ENCODE assay signal across 5 cellular contexts in genomic region chr6:159732550-159732949, GRCh38. TPM values are rescaled to one million over a fixed set of nuclear protein-coding genes. Genes with fewer than 3 reads are reported as not detected.
A peak's percentile ranks its signal among the peaks of the same experiment; 100 is the strongest.
DNase-seq lines count a peak whose midpoint lies in the region; ATAC-seq, FAIRE-seq and TF ChIP-seq lines count a peak whose summit lies in the region.
"Not testable (repeated sequence)": the region's sequence is repeated elsewhere in the genome, so short reads cannot be mapped to it uniquely, and the experiment has no call there.

No MANE protein-coding gene starts in this region.

- H4K20me1 ChIP-seq in HepG2 (ENCODE audit: insufficient read depth, low read length): peaks cover 92% of the 10 kb centered on the region

- H3K27me3 ChIP-seq in Caco-2 (replicated peaks; ENCODE audit: control insufficient read depth, insufficient read depth, low read length); HepG2 (ENCODE audit: control insufficient read depth in 1 of 2, insufficient read depth in 2 of 2, low read length in 2 of 2); neutrophil: not testable (repeated sequence)

- H2AFZ ChIP-seq in HepG2 (ENCODE audit: low read length): not testable (repeated sequence)

- in situ Hi-C loops in HepG2 (cut with HindIII; ENCODE audit: extremely low pct_ligation_motif_present, low pct_unique_long_range_greater_than_20kb): not testable (repeated sequence)

- H3K27me3 Mint-ChIP-seq in Caco-2 (ENCODE audit: insufficient read depth, unreplicated experiment); activated CD4-positive, alpha-beta T cell treated with anti-CD3 and anti-CD28 coated beads, Interleukin-2, amount 10 ng/mL, durations not matched to agents 24 days and 14 days; activated naive CD8-positive, alpha-beta T cell treated with anti-CD3 and anti-CD28 coated beads for 36 hours: not testable (repeated sequence)

- not testable (repeated sequence) for H3K4me1 ChIP-seq in Caco-2
- peaks cover 46% of the 10 kb centered on the region for H3K4me1 ChIP-seq in HepG2 (ENCODE audit: insufficient read depth, low read length)
- peaks cover 50 to 63% of the 10 kb centered on the region in 2 experiments for H3K4me1 ChIP-seq in neutrophil (ENCODE audit: control insufficient read depth in 1 of 2, insufficient read depth in 1 of 2, low read depth in 1 of 2, low read length in 1 of 2)

- H3K4me3 ChIP-seq in Caco-2 (ENCODE audit: low read depth, low read length); HepG2 (replicated peaks in 1 of 3; ENCODE audit: insufficient read depth in 1 of 3, low read depth in 2 of 3, low read length in 3 of 3); neutrophil (ENCODE audit: low read depth in 1 of 2, low read length in 1 of 2): not testable (repeated sequence)

- TF ChIP-seq POLR2A in HepG2 (IDR thresholded peaks at IDR 0.05; ENCODE audit: insufficient read depth in 1 of 2, low read depth in 2 of 2, low read length in 2 of 2): not testable (repeated sequence)

- TF ChIP-seq CTCF in Caco-2 (IDR thresholded peaks at IDR 0.05; ENCODE audit: insufficient read depth in 1 of 2, low read depth in 1 of 2, low read length in 1 of 2, severe bottlenecking in 1 of 2, unreplicated experiment in 1 of 2); HepG2 (CRISPR knock-in tag; IDR thresholded peaks at IDR 0.05); neutrophil (IDR thresholded peaks at IDR 0.05): not testable (repeated sequence)

- ATAC-seq in HepG2: not testable (repeated sequence)

- CTCF ChIA-PET in Caco-2 (lab: Charles Lee); HepG2 (lab: Yijun Ruan, JAX; ENCODE audit: low intra/inter-chr PET ratio, low total read pairs): not testable (repeated sequence)

- H3K9me3 ChIP-seq in Caco-2; HepG2 (ENCODE audit: low read length); neutrophil: not testable (repeated sequence)

- H3K4me1 Mint-ChIP-seq in Caco-2 (ENCODE audit: low read depth, unreplicated experiment): not testable (repeated sequence)
- H3K4me1 Mint-ChIP-seq in activated CD4-positive, alpha-beta T cell treated with anti-CD3 and anti-CD28 coated beads, Interleukin-2, amount 10 ng/mL, durations not matched to agents 24 days and 14 days: peaks cover 27% of the 10 kb centered on the region
- H3K4me1 Mint-ChIP-seq in activated naive CD8-positive, alpha-beta T cell treated with anti-CD3 and anti-CD28 coated beads for 36 hours: peaks cover 53% of the 10 kb centered on the region

- not testable (repeated sequence) for BruUV-seq in Caco-2 (replicated peaks; lab: Mats Ljungman, UMichigan); HepG2 (replicated peaks; lab: Mats Ljungman, UMichigan)

- intact Hi-C loops in Caco-2 (cut with micrococcal nuclease; ENCODE audit: unreplicated experiment); activated CD4-positive, alpha-beta T cell treated with anti-CD3 and anti-CD28 coated beads, Interleukin-2, amount 10 ng/mL, durations not matched to agents 24 days and 14 days (cut with micrococcal nuclease); HepG2 (cut with micrococcal nuclease; ENCODE audit: unreplicated experiment): not testable (repeated sequence)

- H3K27ac Mint-ChIP-seq in Caco-2 (ENCODE audit: unreplicated experiment): peak overlapping the region; percentile 51
- not testable (repeated sequence) for H3K27ac Mint-ChIP-seq in activated CD4-positive, alpha-beta T cell treated with anti-CD3 and anti-CD28 coated beads, Interleukin-2, amount 10 ng/mL, durations not matched to agents 24 days and 14 days
- peak overlapping the region; percentile 78 for H3K27ac Mint-ChIP-seq in activated naive CD8-positive, alpha-beta T cell treated with anti-CD3 and anti-CD28 coated beads for 36 hours

- not testable (repeated sequence) for TF ChIP-seq RAD21 in HepG2 (CRISPR knock-in tag; IDR thresholded peaks at IDR 0.05)

- TF ChIP-seq EP300 in HepG2 (IDR thresholded peaks at IDR 0.05; ENCODE audit: low read depth in 2 of 2, low read length in 2 of 2); HepG2 (CRISPR knock-in tag; IDR thresholded peaks at IDR 0.05; ENCODE audit: borderline replicate concordance): not testable (repeated sequence)

- not testable (repeated sequence) for H3K9ac ChIP-seq in HepG2 (ENCODE audit: insufficient read depth, low read depth, low read length)

- not testable (repeated sequence) for H3K4me3 Mint-ChIP-seq in Caco-2 (ENCODE audit: unreplicated experiment)
- peak overlapping the region; percentile 12 for H3K4me3 Mint-ChIP-seq in activated CD4-positive, alpha-beta T cell treated with anti-CD3 and anti-CD28 coated beads, Interleukin-2, amount 10 ng/mL, durations not matched to agents 24 days and 14 days
- peak overlapping the region; percentile 32 for H3K4me3 Mint-ChIP-seq in activated naive CD8-positive, alpha-beta T cell treated with anti-CD3 and anti-CD28 coated beads for 36 hours

- H3K27ac ChIP-seq in HepG2 (ENCODE audit: extremely low read length, insufficient read depth, low read length): not testable (repeated sequence)
- peak overlapping the region; percentile 26 for H3K27ac ChIP-seq in neutrophil

- H3K79me2 ChIP-seq in HepG2 (ENCODE audit: insufficient read depth, low read length): peaks cover 100% of the 10 kb centered on the region

- H3K9me3 Mint-ChIP-seq in Caco-2 (ENCODE audit: unreplicated experiment); activated CD4-positive, alpha-beta T cell treated with anti-CD3 and anti-CD28 coated beads, Interleukin-2, amount 10 ng/mL, durations not matched to agents 24 days and 14 days; activated naive CD8-positive, alpha-beta T cell treated with anti-CD3 and anti-CD28 coated beads for 36 hours: not testable (repeated sequence)

- DNase-seq in Caco-2; activated CD4-positive, alpha-beta T cell treated with anti-CD3 and anti-CD28 coated beads, Interleukin-2, amount 10 ng/mL, durations not matched to agents 24 days and 14 days; activated naive CD8-positive, alpha-beta T cell treated with anti-CD3 and anti-CD28 coated beads for 36 hours; HepG2 (ENCODE audit: low spot score): not testable (repeated sequence)

- H3K36me3 Mint-ChIP-seq in Caco-2 (ENCODE audit: insufficient read depth, unreplicated experiment): peaks cover 37% of the 10 kb centered on the region
- H3K36me3 Mint-ChIP-seq in activated CD4-positive, alpha-beta T cell treated with anti-CD3 and anti-CD28 coated beads, Interleukin-2, amount 10 ng/mL, durations not matched to agents 24 days and 14 days (ENCODE audit: low read depth): peaks cover 36% of the 10 kb centered on the region
- peaks cover 41% of the 10 kb centered on the region for H3K36me3 Mint-ChIP-seq in activated naive CD8-positive, alpha-beta T cell treated with anti-CD3 and anti-CD28 coated beads for 36 hours

- POLR2A ChIA-PET in Caco-2 (lab: Charles Lee): not testable (repeated sequence)
- POLR2A ChIA-PET in HepG2 (lab: Yijun Ruan, JAX): interaction anchor here (0.7 to 13.1 kb wide), 4 partner anchors 13 to 57 kb away, joined by 3 to 175 read pairs (median 4); partner anchors contain the start of genes ACAT2 and TCP1

- not testable (repeated sequence) for H3K36me3 ChIP-seq in Caco-2 (ENCODE audit: control insufficient read depth, insufficient read depth, low read length); neutrophil
- peaks cover 0 to 11% of the 10 kb centered on the region in 2 experiments; a peak in 3 of 5 replicates for H3K36me3 ChIP-seq in HepG2 (replicated peaks in 1 of 2; ENCODE audit: control insufficient read depth in 1 of 2, insufficient read depth in 2 of 2, low read length in 2 of 2)

- WGBS in HepG2 (ENCODE audit: low lambda C conversion rate): 90% methylated on average over 12 of the region's 12 CpGs

- FAIRE-seq in HepG2 (lab: Jason Lieb, UNC): not testable (repeated sequence)

- not testable (repeated sequence) for H3K4me2 ChIP-seq in HepG2 (ENCODE audit: low read depth, low read length)

RNA-seq across cellular contexts. Expression of gene WTAP, which starts 5.2 kb away (rescaled TPM):
- total RNA-seq in Caco-2 (2022) (109 and 114 TPM in 2 replicates), HepG2 (2016; rRNA removed; fragmentation: Illumina TruSeq; extraction: Trizol) (167 and 203 TPM in 2 replicates)
- 107 and 109 TPM in 2 replicates for total RNA-seq in activated CD4-positive, alpha-beta T cell treated with anti-CD3 and anti-CD28 coated beads, Interleukin-2, amount 10 ng/mL, durations not matched to agents 24 days and 14 days
- total RNA-seq in activated naive CD8-positive, alpha-beta T cell treated with anti-CD3 and anti-CD28 coated beads for 36 hours: 100 to 1,000 TPM in 1 of 2 experiments, 10 to 100 TPM in 1; 98.3 to 101 TPM
- total RNA-seq in HepG2 (2016; cell fraction: cytosol; rRNA removed; fragmentation: Illumina TruSeq; extraction: Trizol; ENCODE audit: low read depth): 67.7 and 76.4 TPM in 2 replicates
- 167 and 194 TPM in 2 replicates for total RNA-seq in HepG2 (2016; cell fraction: insoluble cytoplasmic fraction; rRNA removed; fragmentation: Illumina TruSeq; extraction: Trizol)
- total RNA-seq in HepG2 (2016; cell fraction: membrane; rRNA removed; fragmentation: Illumina TruSeq; extraction: Trizol): 157 and 172 TPM in 2 replicates
- total RNA-seq in HepG2 (2016; cell fraction: nucleus; rRNA removed; fragmentation: Illumina TruSeq; extraction: Trizol): 123 and 137 TPM in 2 replicates
- polyA plus RNA-seq in HepG2 (2011; rRNA removed): 29.4 and 31.6 TPM in 2 replicates
- 14.5 and 23.5 TPM in 2 replicates for polyA plus RNA-seq in HepG2 (2011; cell fraction: cytosol; rRNA removed)
- polyA plus RNA-seq in HepG2 (2011; cell fraction: nucleus; rRNA removed): 34.9 and 43.6 TPM in 2 replicates
- 82.9 and 92.4 TPM in 2 replicates for polyA plus RNA-seq in HepG2 (2012)
- 82.6 and 108 TPM in 2 replicates for polyA plus RNA-seq in HepG2 (2016; cell fraction: cytosol; fragmentation: Illumina TruSeq; extraction: Trizol; ENCODE audit: low read depth)
- polyA plus RNA-seq in HepG2 (2016; cell fraction: insoluble cytoplasmic fraction; fragmentation: Illumina TruSeq; extraction: Trizol; ENCODE audit: low read depth): 194 and 196 TPM in 2 replicates
- polyA plus RNA-seq in HepG2 (2016; cell fraction: membrane; fragmentation: Illumina TruSeq; extraction: Trizol; ENCODE audit: low read depth): 129 and 154 TPM in 2 replicates
- polyA plus RNA-seq in HepG2 (2016; cell fraction: nucleus; fragmentation: Illumina TruSeq; extraction: Trizol; ENCODE audit: insufficient read depth, low read depth): 169 and 179 TPM in 2 replicates
- polyA minus RNA-seq in HepG2 (2011; rRNA and poly(A)+ RNA removed; ENCODE audit: low replicate concordance): 21.5 and 32.6 TPM in 2 replicates
- polyA minus RNA-seq in HepG2 (2011; cell fraction: cytosol; rRNA and poly(A)+ RNA removed): 22.7 and 30.4 TPM in 2 replicates
- polyA minus RNA-seq in HepG2 (2011; cell fraction: nucleus; rRNA and poly(A)+ RNA removed): 131 and 155 TPM in 2 replicates

RNA-seq across cellular contexts. Expression of gene ACAT2, which starts 29.3 kb away (rescaled TPM):
- total RNA-seq in Caco-2 (2022) (122 and 131 TPM in 2 replicates), HepG2 (2016; rRNA removed; fragmentation: Illumina TruSeq; extraction: Trizol) (534 and 775 TPM in 2 replicates)
- 85.3 and 88.2 TPM in 2 replicates for total RNA-seq in activated CD4-positive, alpha-beta T cell treated with anti-CD3 and anti-CD28 coated beads, Interleukin-2, amount 10 ng/mL, durations not matched to agents 24 days and 14 days
- total RNA-seq in activated naive CD8-positive, alpha-beta T cell treated with anti-CD3 and anti-CD28 coated beads for 36 hours: 10 to 100 TPM; 67.8 to 68.4 TPM
- total RNA-seq in HepG2 (2016; cell fraction: cytosol; rRNA removed; fragmentation: Illumina TruSeq; extraction: Trizol; ENCODE audit: low read depth): 162 and 165 TPM in 2 replicates
- total RNA-seq in HepG2 (2016; cell fraction: insoluble cytoplasmic fraction; rRNA removed; fragmentation: Illumina TruSeq; extraction: Trizol): 542 and 812 TPM in 2 replicates
- total RNA-seq in HepG2 (2016; cell fraction: membrane; rRNA removed; fragmentation: Illumina TruSeq; extraction: Trizol): 231 and 232 TPM in 2 replicates
- total RNA-seq in HepG2 (2016; cell fraction: nucleus; rRNA removed; fragmentation: Illumina TruSeq; extraction: Trizol): 200 and 223 TPM in 2 replicates
- 121 and 132 TPM in 2 replicates for polyA plus RNA-seq in HepG2 (2011; rRNA removed)
- polyA plus RNA-seq in HepG2 (2011; cell fraction: cytosol; rRNA removed): 62.8 and 103 TPM in 2 replicates
- 28.1 and 44.2 TPM in 2 replicates for polyA plus RNA-seq in HepG2 (2011; cell fraction: nucleus; rRNA removed)
- polyA plus RNA-seq in HepG2 (2012): 172 and 185 TPM in 2 replicates
- 142 and 156 TPM in 2 replicates for polyA plus RNA-seq in HepG2 (2016; cell fraction: cytosol; fragmentation: Illumina TruSeq; extraction: Trizol; ENCODE audit: low read depth)
- polyA plus RNA-seq in HepG2 (2016; cell fraction: insoluble cytoplasmic fraction; fragmentation: Illumina TruSeq; extraction: Trizol; ENCODE audit: low read depth): 580 and 631 TPM in 2 replicates
- 160 and 171 TPM in 2 replicates for polyA plus RNA-seq in HepG2 (2016; cell fraction: membrane; fragmentation: Illumina TruSeq; extraction: Trizol; ENCODE audit: low read depth)
- 219 and 233 TPM in 2 replicates for polyA plus RNA-seq in HepG2 (2016; cell fraction: nucleus; fragmentation: Illumina TruSeq; extraction: Trizol; ENCODE audit: insufficient read depth, low read depth)
- 52.5 and 89.6 TPM in 2 replicates for polyA minus RNA-seq in HepG2 (2011; rRNA and poly(A)+ RNA removed; ENCODE audit: low replicate concordance)
- polyA minus RNA-seq in HepG2 (2011; cell fraction: cytosol; rRNA and poly(A)+ RNA removed): 46.9 and 65.1 TPM in 2 replicates
- polyA minus RNA-seq in HepG2 (2011; cell fraction: nucleus; rRNA and poly(A)+ RNA removed): 46.6 and 77.2 TPM in 2 replicates

RNA-seq across cellular contexts. Expression of gene SOD2, which starts 39.5 kb away (rescaled TPM):
- total RNA-seq in Caco-2 (2022) (109 and 110 TPM in 2 replicates), HepG2 (2016; rRNA removed; fragmentation: Illumina TruSeq; extraction: Trizol) (304 and 480 TPM in 2 replicates)
- total RNA-seq in activated CD4-positive, alpha-beta T cell treated with anti-CD3 and anti-CD28 coated beads, Interleukin-2, amount 10 ng/mL, durations not matched to agents 24 days and 14 days: 83.0 and 88.3 TPM in 2 replicates
- total RNA-seq in activated naive CD8-positive, alpha-beta T cell treated with anti-CD3 and anti-CD28 coated beads for 36 hours: 100 to 1,000 TPM; 112 to 122 TPM
- 45.4 and 49.6 TPM in 2 replicates for total RNA-seq in HepG2 (2016; cell fraction: cytosol; rRNA removed; fragmentation: Illumina TruSeq; extraction: Trizol; ENCODE audit: low read depth)
- 318 and 477 TPM in 2 replicates for total RNA-seq in HepG2 (2016; cell fraction: insoluble cytoplasmic fraction; rRNA removed; fragmentation: Illumina TruSeq; extraction: Trizol)
- 107 and 113 TPM in 2 replicates for total RNA-seq in HepG2 (2016; cell fraction: membrane; rRNA removed; fragmentation: Illumina TruSeq; extraction: Trizol)
- 139 and 147 TPM in 2 replicates for total RNA-seq in HepG2 (2016; cell fraction: nucleus; rRNA removed; fragmentation: Illumina TruSeq; extraction: Trizol)
- 309 and 347 TPM in 2 replicates for polyA plus RNA-seq in HepG2 (2011; rRNA removed)
- 344 and 402 TPM in 2 replicates for polyA plus RNA-seq in HepG2 (2011; cell fraction: cytosol; rRNA removed)
- 137 and 170 TPM in 2 replicates for polyA plus RNA-seq in HepG2 (2011; cell fraction: nucleus; rRNA removed)
- 224 and 410 TPM in 2 replicates for polyA plus RNA-seq in HepG2 (2012)
- 49.9 and 50.9 TPM in 2 replicates for polyA plus RNA-seq in HepG2 (2016; cell fraction: cytosol; fragmentation: Illumina TruSeq; extraction: Trizol; ENCODE audit: low read depth)
- 348 and 371 TPM in 2 replicates for polyA plus RNA-seq in HepG2 (2016; cell fraction: insoluble cytoplasmic fraction; fragmentation: Illumina TruSeq; extraction: Trizol; ENCODE audit: low read depth)
- polyA plus RNA-seq in HepG2 (2016; cell fraction: membrane; fragmentation: Illumina TruSeq; extraction: Trizol; ENCODE audit: low read depth): 68.6 and 72.0 TPM in 2 replicates
- 136 and 146 TPM in 2 replicates for polyA plus RNA-seq in HepG2 (2016; cell fraction: nucleus; fragmentation: Illumina TruSeq; extraction: Trizol; ENCODE audit: insufficient read depth, low read depth)
- polyA minus RNA-seq in HepG2 (2011; rRNA and poly(A)+ RNA removed; ENCODE audit: low replicate concordance): 155 and 334 TPM in 2 replicates
- 233 and 325 TPM in 2 replicates for polyA minus RNA-seq in HepG2 (2011; cell fraction: cytosol; rRNA and poly(A)+ RNA removed)
- 105 and 146 TPM in 2 replicates for polyA minus RNA-seq in HepG2 (2011; cell fraction: nucleus; rRNA and poly(A)+ RNA removed)

RNA-seq across cellular contexts. Expression of gene TCP1, which starts 56.9 kb away (rescaled TPM):
- 286 and 333 TPM in 2 replicates for total RNA-seq in Caco-2 (2022)
- 528 and 531 TPM in 2 replicates for total RNA-seq in activated CD4-positive, alpha-beta T cell treated with anti-CD3 and anti-CD28 coated beads, Interleukin-2, amount 10 ng/mL, durations not matched to agents 24 days and 14 days
- 100 to 1,000 TPM; 627 to 631 TPM for total RNA-seq in activated naive CD8-positive, alpha-beta T cell treated with anti-CD3 and anti-CD28 coated beads for 36 hours
- 553 and 677 TPM in 2 replicates for total RNA-seq in HepG2 (2016; rRNA removed; fragmentation: Illumina TruSeq; extraction: Trizol)
- 167 and 195 TPM in 2 replicates for total RNA-seq in HepG2 (2016; cell fraction: cytosol; rRNA removed; fragmentation: Illumina TruSeq; extraction: Trizol; ENCODE audit: low read depth)
- total RNA-seq in HepG2 (2016; cell fraction: insoluble cytoplasmic fraction; rRNA removed; fragmentation: Illumina TruSeq; extraction: Trizol): 558 and 662 TPM in 2 replicates
- total RNA-seq in HepG2 (2016; cell fraction: membrane; rRNA removed; fragmentation: Illumina TruSeq; extraction: Trizol): 368 and 445 TPM in 2 replicates
- total RNA-seq in HepG2 (2016; cell fraction: nucleus; rRNA removed; fragmentation: Illumina TruSeq; extraction: Trizol): 262 and 285 TPM in 2 replicates
- polyA plus RNA-seq in HepG2 (2011; rRNA removed): 102 and 116 TPM in 2 replicates
- 99.2 and 105 TPM in 2 replicates for polyA plus RNA-seq in HepG2 (2011; cell fraction: cytosol; rRNA removed)
- 138 and 159 TPM in 2 replicates for polyA plus RNA-seq in HepG2 (2011; cell fraction: nucleus; rRNA removed)
- polyA plus RNA-seq in HepG2 (2012): 242 and 252 TPM in 2 replicates
- 157 and 173 TPM in 2 replicates for polyA plus RNA-seq in HepG2 (2016; cell fraction: cytosol; fragmentation: Illumina TruSeq; extraction: Trizol; ENCODE audit: low read depth)
- 584 and 596 TPM in 2 replicates for polyA plus RNA-seq in HepG2 (2016; cell fraction: insoluble cytoplasmic fraction; fragmentation: Illumina TruSeq; extraction: Trizol; ENCODE audit: low read depth)
- 236 and 293 TPM in 2 replicates for polyA plus RNA-seq in HepG2 (2016; cell fraction: membrane; fragmentation: Illumina TruSeq; extraction: Trizol; ENCODE audit: low read depth)
- polyA plus RNA-seq in HepG2 (2016; cell fraction: nucleus; fragmentation: Illumina TruSeq; extraction: Trizol; ENCODE audit: insufficient read depth, low read depth): 406 and 459 TPM in 2 replicates
- 138 and 285 TPM in 2 replicates for polyA minus RNA-seq in HepG2 (2011; rRNA and poly(A)+ RNA removed; ENCODE audit: low replicate concordance)
- 242 and 244 TPM in 2 replicates for polyA minus RNA-seq in HepG2 (2011; cell fraction: cytosol; rRNA and poly(A)+ RNA removed)
- 245 and 282 TPM in 2 replicates for polyA minus RNA-seq in HepG2 (2011; cell fraction: nucleus; rRNA and poly(A)+ RNA removed)

RNA-seq across cellular contexts. Expression of gene MRPL18, which starts 57.7 kb away (rescaled TPM):
- total RNA-seq in Caco-2 (2022) (71.1 and 81.0 TPM in 2 replicates), HepG2 (2016; rRNA removed; fragmentation: Illumina TruSeq; extraction: Trizol) (176 and 241 TPM in 2 replicates)
- total RNA-seq in activated CD4-positive, alpha-beta T cell treated with anti-CD3 and anti-CD28 coated beads, Interleukin-2, amount 10 ng/mL, durations not matched to agents 24 days and 14 days: 106 and 112 TPM in 2 replicates
- 100 to 1,000 TPM; 106 to 108 TPM for total RNA-seq in activated naive CD8-positive, alpha-beta T cell treated with anti-CD3 and anti-CD28 coated beads for 36 hours
- total RNA-seq in HepG2 (2016; cell fraction: cytosol; rRNA removed; fragmentation: Illumina TruSeq; extraction: Trizol; ENCODE audit: low read depth): 87.3 and 95.0 TPM in 2 replicates
- total RNA-seq in HepG2 (2016; cell fraction: insoluble cytoplasmic fraction; rRNA removed; fragmentation: Illumina TruSeq; extraction: Trizol): 183 and 249 TPM in 2 replicates
- 132 TPM in 2 replicates for total RNA-seq in HepG2 (2016; cell fraction: membrane; rRNA removed; fragmentation: Illumina TruSeq; extraction: Trizol)
- total RNA-seq in HepG2 (2016; cell fraction: nucleus; rRNA removed; fragmentation: Illumina TruSeq; extraction: Trizol): 62.7 and 70.4 TPM in 2 replicates
- polyA plus RNA-seq in HepG2 (2011; rRNA removed): 74.2 and 85.6 TPM in 2 replicates
- polyA plus RNA-seq in HepG2 (2011; cell fraction: cytosol; rRNA removed): 65.6 and 79.0 TPM in 2 replicates
- polyA plus RNA-seq in HepG2 (2011; cell fraction: nucleus; rRNA removed): 20.8 and 28.8 TPM in 2 replicates
- 63.5 and 72.2 TPM in 2 replicates for polyA plus RNA-seq in HepG2 (2012)
- 85.1 and 96.0 TPM in 2 replicates for polyA plus RNA-seq in HepG2 (2016; cell fraction: cytosol; fragmentation: Illumina TruSeq; extraction: Trizol; ENCODE audit: low read depth)
- polyA plus RNA-seq in HepG2 (2016; cell fraction: insoluble cytoplasmic fraction; fragmentation: Illumina TruSeq; extraction: Trizol; ENCODE audit: low read depth): 291 and 300 TPM in 2 replicates
- 120 and 134 TPM in 2 replicates for polyA plus RNA-seq in HepG2 (2016; cell fraction: membrane; fragmentation: Illumina TruSeq; extraction: Trizol; ENCODE audit: low read depth)
- 124 and 125 TPM in 2 replicates for polyA plus RNA-seq in HepG2 (2016; cell fraction: nucleus; fragmentation: Illumina TruSeq; extraction: Trizol; ENCODE audit: insufficient read depth, low read depth)
- 34.2 and 40.9 TPM in 2 replicates for polyA minus RNA-seq in HepG2 (2011; rRNA and poly(A)+ RNA removed; ENCODE audit: low replicate concordance)
- 21.3 and 22.0 TPM in 2 replicates for polyA minus RNA-seq in HepG2 (2011; cell fraction: cytosol; rRNA and poly(A)+ RNA removed)
- 17.4 and 18.3 TPM in 2 replicates for polyA minus RNA-seq in HepG2 (2011; cell fraction: nucleus; rRNA and poly(A)+ RNA removed)
